18 cellular contexts compared by ENCODE assay signal in genomic region chr4:139825523-139826014, GRCh38.
DNase-seq lines count a peak whose midpoint lies in the region; ATAC-seq and TF ChIP-seq lines count a peak whose summit lies in the region.
"Had no signal": no experiment of that assay in that cellular context is flagged by ENCODE, and none has a peak within 500 bp of the region (broad histone marks: within the 10 kb centered on the region; RNA-seq: fewer than 3 reads in every experiment).

No MANE protein-coding gene starts in this region.

- CTCF ChIA-PET in activated CD4-positive, alpha-beta memory T cell treated with anti-CD3 and anti-CD28 coated beads, Interleukin-2, amount 10 ng/mL, durations not matched to agents 7 days and 5 days (lab: Charles Lee) = no interaction called here

- no peak for ATAC-seq in HG02678 (IDR thresholded peaks at IDR 0.05; ENCODE audit: unreplicated experiment)
- no peak for ATAC-seq in GM19463 (IDR thresholded peaks at IDR 0.05; ENCODE audit: unreplicated experiment)
- ATAC-seq in HG03432 (IDR thresholded peaks at IDR 0.05; ENCODE audit: unreplicated experiment) = no peak
- ATAC-seq: activated CD8-positive, alpha-beta T cell treated with anti-CD3 and anti-CD28 coated beads for 36 hours had no signal

- H3K9me3 Mint-ChIP-seq in brain = peaks cover 0 to 7% (median 0%) of the 10 kb centered on the region in 5 experiments
- no peaks in the 10 kb centered on the region for H3K9me3 Mint-ChIP-seq in activated CD4-positive, alpha-beta memory T cell treated with anti-CD3 and anti-CD28 coated beads, Interleukin-2, amount 10 ng/mL, durations not matched to agents 7 days and 5 days
- H3K9me3 Mint-ChIP-seq: activated CD8-positive, alpha-beta T cell treated with anti-CD3 and anti-CD28 coated beads for 36 hours; activated T-helper 1 cell treated with anti-CD3 and anti-CD28 coated beads, Interleukin-12 subunit alpha, Interleukin-12 subunit beta, Interleukin-2, Interleukin-4 antibody, amounts not matched to agents 30 ng/mL and 10 ng/mL and 1 ng/mL, durations not matched to agents 14 hours and 24 hours and 36 hours; stimulated activated naive CD8-positive, alpha-beta T cell treated with anti-CD3 and anti-CD28 coated beads, Interleukin-15, Interleukin-2, amounts not matched to agents 100 ng/mL and 50 ng/mL, for 24 hours had no signal

- no peak for TF ChIP-seq CTCF in brain (conservative IDR thresholded peaks at IDR 0.05)

- DNase-seq in DMS79 treated with DMSO at 0.1 percent for 48 hours (lab: John Stamatoyannopoulos, UW) (peak; percentile 58), NCI-H1436 treated with DMSO at 0.1 percent for 48 hours (lab: John Stamatoyannopoulos, UW) (peak; percentile 26), left kidney (ENCODE audit: low read depth, low spot score) (peak; percentile 71)
- no peak for DNase-seq in activated CD4-positive, alpha-beta memory T cell treated with anti-CD3 and anti-CD28 coated beads, Interleukin-2, amount 10 ng/mL, durations not matched to agents 7 days and 5 days
- DNase-seq: activated CD8-positive, alpha-beta T cell treated with anti-CD3 and anti-CD28 coated beads for 36 hours; adrenal gland; DND-41; midbrain; NCI-H1930; pancreas; uterus had no signal

- POLR2A ChIA-PET in activated CD4-positive, alpha-beta memory T cell treated with anti-CD3 and anti-CD28 coated beads, Interleukin-2, amount 10 ng/mL, durations not matched to agents 7 days and 5 days (lab: Charles Lee) = no interaction called here

- H3K4me3 Mint-ChIP-seq in brain = peak overlapping the region in 4 of 5 experiments; percentile 2 to 72 (median 28)
- H3K4me3 Mint-ChIP-seq in activated CD4-positive, alpha-beta memory T cell treated with anti-CD3 and anti-CD28 coated beads, Interleukin-2, amount 10 ng/mL, durations not matched to agents 7 days and 5 days = no peak overlapping the region
- H3K4me3 Mint-ChIP-seq: activated CD8-positive, alpha-beta T cell treated with anti-CD3 and anti-CD28 coated beads for 36 hours; activated T-helper 1 cell treated with anti-CD3 and anti-CD28 coated beads, Interleukin-12 subunit alpha, Interleukin-12 subunit beta, Interleukin-2, Interleukin-4 antibody, amounts not matched to agents 30 ng/mL and 10 ng/mL and 1 ng/mL, durations not matched to agents 14 hours and 24 hours and 36 hours; B cell; stimulated activated naive CD8-positive, alpha-beta T cell treated with anti-CD3 and anti-CD28 coated beads, Interleukin-15, Interleukin-2, amounts not matched to agents 100 ng/mL and 50 ng/mL, for 24 hours had no signal

- no peaks in the 10 kb centered on the region for H3K27me3 Mint-ChIP-seq in brain
- peaks cover 5% of the 10 kb centered on the region for H3K27me3 Mint-ChIP-seq in activated CD4-positive, alpha-beta memory T cell treated with anti-CD3 and anti-CD28 coated beads, Interleukin-2, amount 10 ng/mL, durations not matched to agents 7 days and 5 days
- H3K27me3 Mint-ChIP-seq: activated CD8-positive, alpha-beta T cell treated with anti-CD3 and anti-CD28 coated beads for 36 hours; B cell; stimulated activated naive CD8-positive, alpha-beta T cell treated with anti-CD3 and anti-CD28 coated beads, Interleukin-15, Interleukin-2, amounts not matched to agents 100 ng/mL and 50 ng/mL, for 24 hours had no signal

- peak overlapping the region; percentile 9 to 99 (median 78) for H3K27ac Mint-ChIP-seq in brain
- H3K27ac Mint-ChIP-seq in activated CD4-positive, alpha-beta memory T cell treated with anti-CD3 and anti-CD28 coated beads, Interleukin-2, amount 10 ng/mL, durations not matched to agents 7 days and 5 days = no peak overlapping the region
- H3K27ac Mint-ChIP-seq: activated CD8-positive, alpha-beta T cell treated with anti-CD3 and anti-CD28 coated beads for 36 hours; activated T-helper 1 cell treated with anti-CD3 and anti-CD28 coated beads, Interleukin-12 subunit alpha, Interleukin-12 subunit beta, Interleukin-2, Interleukin-4 antibody, amounts not matched to agents 30 ng/mL and 10 ng/mL and 1 ng/mL, durations not matched to agents 14 hours and 24 hours and 36 hours; B cell; stimulated activated naive CD8-positive, alpha-beta T cell treated with anti-CD3 and anti-CD28 coated beads, Interleukin-15, Interleukin-2, amounts not matched to agents 100 ng/mL and 50 ng/mL, for 24 hours had no signal

- peaks cover 9% of the 10 kb centered on the region for H3K36me3 Mint-ChIP-seq in brain
- H3K36me3 Mint-ChIP-seq in activated CD4-positive, alpha-beta memory T cell treated with anti-CD3 and anti-CD28 coated beads, Interleukin-2, amount 10 ng/mL, durations not matched to agents 7 days and 5 days (ENCODE audit: low read depth) = no peaks in the 10 kb centered on the region

- peaks cover 58% of the 10 kb centered on the region for H3K4me1 Mint-ChIP-seq in brain
- H3K4me1 Mint-ChIP-seq in activated CD4-positive, alpha-beta memory T cell treated with anti-CD3 and anti-CD28 coated beads, Interleukin-2, amount 10 ng/mL, durations not matched to agents 7 days and 5 days = no peaks in the 10 kb centered on the region
- H3K4me1 Mint-ChIP-seq: B cell had no signal
